2 cellular contexts compared by ENCODE assay signal in the genomic region with DNA sequence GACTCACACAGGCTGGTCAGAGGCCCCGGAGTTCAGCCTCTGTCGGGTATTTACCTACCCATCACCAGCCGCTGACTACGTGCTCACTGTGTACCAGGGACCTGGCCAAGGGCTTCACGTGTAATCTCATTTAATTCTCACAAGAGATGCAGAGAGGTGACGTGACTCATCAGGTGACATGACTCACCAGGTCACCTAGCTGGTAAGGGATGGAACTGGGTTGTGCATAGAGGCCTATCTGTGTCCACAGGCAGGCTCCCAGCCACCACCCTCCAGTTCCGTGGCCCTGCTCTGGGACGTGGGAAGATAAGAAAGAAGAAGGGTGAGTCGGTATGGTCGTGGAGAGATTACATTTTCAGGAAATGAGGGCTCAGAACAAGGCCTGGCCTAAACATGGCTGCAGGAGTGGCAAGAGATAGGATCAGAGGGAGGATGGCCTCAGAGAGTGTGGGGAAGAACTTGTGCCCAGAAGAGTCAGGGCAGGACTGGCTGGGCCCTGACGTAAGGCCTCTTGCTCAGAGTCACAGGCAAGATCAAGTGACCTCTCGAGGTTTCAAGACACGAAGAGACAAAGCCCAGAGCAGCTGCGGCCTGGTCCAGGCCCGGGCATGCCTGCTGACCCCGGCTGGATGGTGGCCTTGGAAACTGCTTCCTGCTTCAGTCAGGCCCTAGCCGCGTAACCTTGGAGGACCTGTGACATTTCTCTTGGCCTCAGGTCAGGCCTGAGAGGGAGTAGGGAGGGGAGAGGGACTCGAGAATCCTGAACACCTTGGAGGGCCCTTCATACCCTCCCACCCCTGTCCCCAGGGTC.
TF ChIP-seq lines count a peak whose summit lies in the region.

No MANE protein-coding gene starts in this region.

TF ChIP-seq in K562, 482 proteins besides CTCF, POLR2A, EP300 and RAD21 (continued from another document and continues in another):
- TF ChIP-seq, protein P1, sequence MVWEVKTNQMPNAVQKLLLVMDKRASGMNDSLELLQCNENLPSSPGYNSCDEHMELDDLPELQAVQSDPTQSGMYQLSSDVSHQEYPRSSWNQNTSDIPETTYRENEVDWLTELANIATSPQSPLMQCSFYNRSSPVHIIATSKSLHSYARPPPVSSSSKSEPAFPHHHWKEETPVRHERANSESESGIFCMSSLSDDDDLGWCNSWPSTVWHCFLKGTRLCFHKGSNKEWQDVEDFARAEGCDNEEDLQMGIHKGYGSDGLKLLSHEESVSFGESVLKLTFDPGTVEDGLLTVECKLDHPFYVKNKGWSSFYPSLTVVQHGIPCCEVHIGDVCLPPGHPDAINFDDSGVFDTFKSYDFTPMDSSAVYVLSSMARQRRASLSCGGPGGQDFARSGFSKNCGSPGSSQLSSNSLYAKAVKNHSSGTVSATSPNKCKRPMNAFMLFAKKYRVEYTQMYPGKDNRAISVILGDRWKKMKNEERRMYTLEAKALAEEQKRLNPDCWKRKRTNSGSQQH (CRISPR knock-in tag; IDR thresholded peaks at IDR 0.05) = peak; percentile 98
- peak; percentile 96 for TF ChIP-seq PTRF (tag; IDR thresholded peaks at IDR 0.05)
- TF ChIP-seq, protein P2, sequence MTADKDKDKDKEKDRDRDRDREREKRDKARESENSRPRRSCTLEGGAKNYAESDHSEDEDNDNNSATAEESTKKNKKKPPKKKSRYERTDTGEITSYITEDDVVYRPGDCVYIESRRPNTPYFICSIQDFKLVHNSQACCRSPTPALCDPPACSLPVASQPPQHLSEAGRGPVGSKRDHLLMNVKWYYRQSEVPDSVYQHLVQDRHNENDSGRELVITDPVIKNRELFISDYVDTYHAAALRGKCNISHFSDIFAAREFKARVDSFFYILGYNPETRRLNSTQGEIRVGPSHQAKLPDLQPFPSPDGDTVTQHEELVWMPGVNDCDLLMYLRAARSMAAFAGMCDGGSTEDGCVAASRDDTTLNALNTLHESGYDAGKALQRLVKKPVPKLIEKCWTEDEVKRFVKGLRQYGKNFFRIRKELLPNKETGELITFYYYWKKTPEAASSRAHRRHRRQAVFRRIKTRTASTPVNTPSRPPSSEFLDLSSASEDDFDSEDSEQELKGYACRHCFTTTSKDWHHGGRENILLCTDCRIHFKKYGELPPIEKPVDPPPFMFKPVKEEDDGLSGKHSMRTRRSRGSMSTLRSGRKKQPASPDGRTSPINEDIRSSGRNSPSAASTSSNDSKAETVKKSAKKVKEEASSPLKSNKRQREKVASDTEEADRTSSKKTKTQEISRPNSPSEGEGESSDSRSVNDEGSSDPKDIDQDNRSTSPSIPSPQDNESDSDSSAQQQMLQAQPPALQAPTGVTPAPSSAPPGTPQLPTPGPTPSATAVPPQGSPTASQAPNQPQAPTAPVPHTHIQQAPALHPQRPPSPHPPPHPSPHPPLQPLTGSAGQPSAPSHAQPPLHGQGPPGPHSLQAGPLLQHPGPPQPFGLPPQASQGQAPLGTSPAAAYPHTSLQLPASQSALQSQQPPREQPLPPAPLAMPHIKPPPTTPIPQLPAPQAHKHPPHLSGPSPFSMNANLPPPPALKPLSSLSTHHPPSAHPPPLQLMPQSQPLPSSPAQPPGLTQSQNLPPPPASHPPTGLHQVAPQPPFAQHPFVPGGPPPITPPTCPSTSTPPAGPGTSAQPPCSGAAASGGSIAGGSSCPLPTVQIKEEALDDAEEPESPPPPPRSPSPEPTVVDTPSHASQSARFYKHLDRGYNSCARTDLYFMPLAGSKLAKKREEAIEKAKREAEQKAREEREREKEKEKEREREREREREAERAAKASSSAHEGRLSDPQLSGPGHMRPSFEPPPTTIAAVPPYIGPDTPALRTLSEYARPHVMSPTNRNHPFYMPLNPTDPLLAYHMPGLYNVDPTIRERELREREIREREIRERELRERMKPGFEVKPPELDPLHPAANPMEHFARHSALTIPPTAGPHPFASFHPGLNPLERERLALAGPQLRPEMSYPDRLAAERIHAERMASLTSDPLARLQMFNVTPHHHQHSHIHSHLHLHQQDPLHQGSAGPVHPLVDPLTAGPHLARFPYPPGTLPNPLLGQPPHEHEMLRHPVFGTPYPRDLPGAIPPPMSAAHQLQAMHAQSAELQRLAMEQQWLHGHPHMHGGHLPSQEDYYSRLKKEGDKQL (CRISPR knock-in tag; IDR thresholded peaks at IDR 0.05; ENCODE audit: borderline replicate concordance) = no peak
- TF ChIP-seq NBN (IDR thresholded peaks at IDR 0.05; ENCODE audit: low read depth) = peak; percentile 99
- peak; percentile 21 for TF ChIP-seq ASH1L (IDR thresholded peaks at IDR 0.05; ENCODE audit: borderline replicate concordance, low read depth, partially characterized antibody)
- TF ChIP-seq CXXC5 (CRISPR knock-in tag; IDR thresholded peaks at IDR 0.05) = peak; percentile 99
- no peak for TF ChIP-seq HNRNPK (IDR thresholded peaks at IDR 0.05; ENCODE audit: low read depth, low read length, poor library complexity, severe bottlenecking)
- TF ChIP-seq, protein P3, sequence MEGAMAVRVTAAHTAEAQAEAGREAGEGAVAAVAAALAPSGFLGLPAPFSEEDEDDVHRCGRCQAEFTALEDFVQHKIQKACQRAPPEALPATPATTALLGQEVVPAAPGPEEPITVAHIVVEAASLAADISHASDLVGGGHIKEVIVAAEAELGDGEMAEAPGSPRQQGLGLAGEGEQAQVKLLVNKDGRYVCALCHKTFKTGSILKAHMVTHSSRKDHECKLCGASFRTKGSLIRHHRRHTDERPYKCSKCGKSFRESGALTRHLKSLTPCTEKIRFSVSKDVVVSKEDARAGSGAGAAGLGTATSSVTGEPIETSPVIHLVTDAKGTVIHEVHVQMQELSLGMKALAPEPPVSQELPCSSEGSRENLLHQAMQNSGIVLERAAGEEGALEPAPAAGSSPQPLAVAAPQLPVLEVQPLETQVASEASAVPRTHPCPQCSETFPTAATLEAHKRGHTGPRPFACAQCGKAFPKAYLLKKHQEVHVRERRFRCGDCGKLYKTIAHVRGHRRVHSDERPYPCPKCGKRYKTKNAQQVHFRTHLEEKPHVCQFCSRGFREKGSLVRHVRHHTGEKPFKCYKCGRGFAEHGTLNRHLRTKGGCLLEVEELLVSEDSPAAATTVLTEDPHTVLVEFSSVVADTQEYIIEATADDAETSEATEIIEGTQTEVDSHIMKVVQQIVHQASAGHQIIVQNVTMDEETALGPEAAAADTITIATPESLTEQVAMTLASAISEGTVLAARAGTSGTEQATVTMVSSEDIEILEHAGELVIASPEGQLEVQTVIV (CRISPR knock-in tag; IDR thresholded peaks at IDR 0.05; ENCODE audit: borderline replicate concordance) = peak; percentile 82
- TF ChIP-seq HDAC3 (IDR thresholded peaks at IDR 0.05; ENCODE audit: borderline replicate concordance, partially characterized antibody) = peak; percentile 97
- no peak for TF ChIP-seq SETDB1 (IDR thresholded peaks at IDR 0.05; ENCODE audit: low read length)
- TF ChIP-seq, protein P4, sequence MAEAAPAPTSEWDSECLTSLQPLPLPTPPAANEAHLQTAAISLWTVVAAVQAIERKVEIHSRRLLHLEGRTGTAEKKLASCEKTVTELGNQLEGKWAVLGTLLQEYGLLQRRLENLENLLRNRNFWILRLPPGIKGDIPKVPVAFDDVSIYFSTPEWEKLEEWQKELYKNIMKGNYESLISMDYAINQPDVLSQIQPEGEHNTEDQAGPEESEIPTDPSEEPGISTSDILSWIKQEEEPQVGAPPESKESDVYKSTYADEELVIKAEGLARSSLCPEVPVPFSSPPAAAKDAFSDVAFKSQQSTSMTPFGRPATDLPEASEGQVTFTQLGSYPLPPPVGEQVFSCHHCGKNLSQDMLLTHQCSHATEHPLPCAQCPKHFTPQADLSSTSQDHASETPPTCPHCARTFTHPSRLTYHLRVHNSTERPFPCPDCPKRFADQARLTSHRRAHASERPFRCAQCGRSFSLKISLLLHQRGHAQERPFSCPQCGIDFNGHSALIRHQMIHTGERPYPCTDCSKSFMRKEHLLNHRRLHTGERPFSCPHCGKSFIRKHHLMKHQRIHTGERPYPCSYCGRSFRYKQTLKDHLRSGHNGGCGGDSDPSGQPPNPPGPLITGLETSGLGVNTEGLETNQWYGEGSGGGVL (CRISPR knock-in tag; IDR thresholded peaks at IDR 0.05) = 0 out of 2 replicates have a peak, but pooled peaks have one; percentile 65

TF ChIP-seq in HepG2, 621 proteins besides CTCF, POLR2A, EP300 and RAD21 (continued from another document and continues in another):
- TF ChIP-seq, protein P5, sequence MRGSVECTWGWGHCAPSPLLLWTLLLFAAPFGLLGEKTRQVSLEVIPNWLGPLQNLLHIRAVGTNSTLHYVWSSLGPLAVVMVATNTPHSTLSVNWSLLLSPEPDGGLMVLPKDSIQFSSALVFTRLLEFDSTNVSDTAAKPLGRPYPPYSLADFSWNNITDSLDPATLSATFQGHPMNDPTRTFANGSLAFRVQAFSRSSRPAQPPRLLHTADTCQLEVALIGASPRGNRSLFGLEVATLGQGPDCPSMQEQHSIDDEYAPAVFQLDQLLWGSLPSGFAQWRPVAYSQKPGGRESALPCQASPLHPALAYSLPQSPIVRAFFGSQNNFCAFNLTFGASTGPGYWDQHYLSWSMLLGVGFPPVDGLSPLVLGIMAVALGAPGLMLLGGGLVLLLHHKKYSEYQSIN (CRISPR knock-in tag; IDR thresholded peaks at IDR 0.05; ENCODE audit: borderline replicate concordance) = no peak
- TF ChIP-seq, protein P6, sequence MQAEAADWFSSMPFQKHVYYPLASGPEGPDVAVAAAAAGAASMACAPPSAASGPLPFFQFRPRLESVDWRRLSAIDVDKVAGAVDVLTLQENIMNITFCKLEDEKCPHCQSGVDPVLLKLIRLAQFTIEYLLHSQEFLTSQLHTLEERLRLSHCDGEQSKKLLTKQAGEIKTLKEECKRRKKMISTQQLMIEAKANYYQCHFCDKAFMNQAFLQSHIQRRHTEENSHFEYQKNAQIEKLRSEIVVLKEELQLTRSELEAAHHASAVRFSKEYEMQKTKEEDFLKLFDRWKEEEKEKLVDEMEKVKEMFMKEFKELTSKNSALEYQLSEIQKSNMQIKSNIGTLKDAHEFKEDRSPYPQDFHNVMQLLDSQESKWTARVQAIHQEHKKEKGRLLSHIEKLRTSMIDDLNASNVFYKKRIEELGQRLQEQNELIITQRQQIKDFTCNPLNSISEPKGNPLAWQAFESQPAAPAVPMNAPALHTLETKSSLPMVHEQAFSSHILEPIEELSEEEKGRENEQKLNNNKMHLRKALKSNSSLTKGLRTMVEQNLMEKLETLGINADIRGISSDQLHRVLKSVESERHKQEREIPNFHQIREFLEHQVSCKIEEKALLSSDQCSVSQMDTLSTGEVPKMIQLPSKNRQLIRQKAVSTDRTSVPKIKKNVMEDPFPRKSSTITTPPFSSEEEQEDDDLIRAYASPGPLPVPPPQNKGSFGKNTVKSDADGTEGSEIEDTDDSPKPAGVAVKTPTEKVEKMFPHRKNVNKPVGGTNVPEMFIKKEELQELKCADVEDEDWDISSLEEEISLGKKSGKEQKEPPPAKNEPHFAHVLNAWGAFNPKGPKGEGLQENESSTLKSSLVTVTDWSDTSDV (CRISPR knock-in tag; IDR thresholded peaks at IDR 0.05) = no peak
- no peak; the same call in 1 of the 2 replicates for TF ChIP-seq ZNF235 (CRISPR knock-in tag; IDR thresholded peaks at IDR 0.05; ENCODE audit: borderline replicate concordance)
- TF ChIP-seq, protein P7, sequence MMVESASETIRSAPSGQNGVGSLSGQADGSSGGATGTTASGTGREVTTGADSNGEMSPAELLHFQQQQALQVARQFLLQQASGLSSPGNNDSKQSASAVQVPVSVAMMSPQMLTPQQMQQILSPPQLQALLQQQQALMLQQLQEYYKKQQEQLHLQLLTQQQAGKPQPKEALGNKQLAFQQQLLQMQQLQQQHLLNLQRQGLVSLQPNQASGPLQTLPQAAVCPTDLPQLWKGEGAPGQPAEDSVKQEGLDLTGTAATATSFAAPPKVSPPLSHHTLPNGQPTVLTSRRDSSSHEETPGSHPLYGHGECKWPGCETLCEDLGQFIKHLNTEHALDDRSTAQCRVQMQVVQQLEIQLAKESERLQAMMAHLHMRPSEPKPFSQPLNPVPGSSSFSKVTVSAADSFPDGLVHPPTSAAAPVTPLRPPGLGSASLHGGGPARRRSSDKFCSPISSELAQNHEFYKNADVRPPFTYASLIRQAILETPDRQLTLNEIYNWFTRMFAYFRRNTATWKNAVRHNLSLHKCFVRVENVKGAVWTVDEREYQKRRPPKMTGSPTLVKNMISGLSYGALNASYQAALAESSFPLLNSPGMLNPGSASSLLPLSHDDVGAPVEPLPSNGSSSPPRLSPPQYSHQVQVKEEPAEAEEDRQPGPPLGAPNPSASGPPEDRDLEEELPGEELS (CRISPR knock-in tag; IDR thresholded peaks at IDR 0.05) = peak; percentile 11; the same call in 1 of the 2 replicates
- TF ChIP-seq ZNF614 (CRISPR knock-in tag; IDR thresholded peaks at IDR 0.05; ENCODE audit: borderline replicate concordance) = 0 out of 2 replicates have a peak, but pooled peaks have one; percentile 29
- peak; percentile 28; the same call in 1 of the 2 replicates for TF ChIP-seq ZMAT3 (CRISPR knock-in tag; conservative IDR thresholded peaks at IDR 0.05)
- 0 out of 2 replicates have a peak, but pooled peaks have one; percentile 37 for TF ChIP-seq CHCHD3 (CRISPR knock-in tag; IDR thresholded peaks at IDR 0.05)
- TF ChIP-seq, protein P8, sequence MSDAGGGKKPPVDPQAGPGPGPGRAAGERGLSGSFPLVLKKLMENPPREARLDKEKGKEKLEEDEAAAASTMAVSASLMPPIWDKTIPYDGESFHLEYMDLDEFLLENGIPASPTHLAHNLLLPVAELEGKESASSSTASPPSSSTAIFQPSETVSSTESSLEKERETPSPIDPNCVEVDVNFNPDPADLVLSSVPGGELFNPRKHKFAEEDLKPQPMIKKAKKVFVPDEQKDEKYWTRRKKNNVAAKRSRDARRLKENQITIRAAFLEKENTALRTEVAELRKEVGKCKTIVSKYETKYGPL (CRISPR knock-in tag; IDR thresholded peaks at IDR 0.05) = no peak
- TF ChIP-seq ZNF44 (CRISPR knock-in tag; IDR thresholded peaks at IDR 0.05) = peak; percentile 77; the same call in 1 of the 2 replicates
- TF ChIP-seq THAP11 (CRISPR knock-in tag; IDR thresholded peaks at IDR 0.05) = no peak; the same call in none of the 2 replicates
- no peak for TF ChIP-seq MAZ (IDR thresholded peaks at IDR 0.05; ENCODE audit: borderline replicate concordance, low read depth, low read length)
- TF ChIP-seq MAZ (CRISPR knock-in tag; IDR thresholded peaks at IDR 0.05; ENCODE audit: low read depth) = peak; percentile 19; the same call in 1 of the 2 replicates
- TF ChIP-seq SOX5 (CRISPR knock-in tag; IDR thresholded peaks at IDR 0.05; ENCODE audit: borderline replicate concordance) = peak; percentile 67
- peak; percentile 54; the same call in 1 of the 2 replicates for TF ChIP-seq POLR2AphosphoS5 (IDR thresholded peaks at IDR 0.05; ENCODE audit: low read depth, low read length)
- 0 out of 2 replicates have a peak, but pooled peaks have one; percentile 15 for TF ChIP-seq MZF1 (CRISPR knock-in tag; IDR thresholded peaks at IDR 0.05; ENCODE audit: borderline replicate concordance)
- no peak for TF ChIP-seq ZFP41 (CRISPR knock-in tag; IDR thresholded peaks at IDR 0.05; ENCODE audit: borderline replicate concordance)
- TF ChIP-seq ZNF34 (CRISPR knock-in tag; IDR thresholded peaks at IDR 0.05; ENCODE audit: borderline replicate concordance) = no peak
- peak; percentile 67; the same call in 1 of the 2 replicates for TF ChIP-seq ZNF598 (CRISPR knock-in tag; IDR thresholded peaks at IDR 0.05; ENCODE audit: borderline replicate concordance)
- peak; percentile 56 for TF ChIP-seq ZSCAN29 (CRISPR knock-in tag; conservative IDR thresholded peaks at IDR 0.05)
- no peak for TF ChIP-seq ZNF883 (CRISPR knock-in tag; IDR thresholded peaks at IDR 0.05; ENCODE audit: not compliant biosample characterization)
- no peak for TF ChIP-seq ZNF777 (CRISPR knock-in tag; IDR thresholded peaks at IDR 0.05)
- TF ChIP-seq MEF2D (CRISPR knock-in tag; IDR thresholded peaks at IDR 0.05) = peak; percentile 66; the same call in 1 of the 2 replicates
- 0 out of 2 replicates have a peak, but pooled peaks have one; percentile 62 for TF ChIP-seq ERF (CRISPR knock-in tag; IDR thresholded peaks at IDR 0.05)
- TF ChIP-seq NR2F1 (CRISPR knock-in tag; IDR thresholded peaks at IDR 0.05) = peak; percentile 59 to 72
- no peak for TF ChIP-seq RBM39 (IDR thresholded peaks at IDR 0.05; ENCODE audit: low read depth, low read length, poor library complexity, severe bottlenecking)
- TF ChIP-seq ZNF839 (CRISPR knock-in tag; IDR thresholded peaks at IDR 0.05; ENCODE audit: borderline replicate concordance) = 0 out of 2 replicates have a peak, but pooled peaks have one; percentile 21
- TF ChIP-seq ZNF350 (CRISPR knock-in tag; IDR thresholded peaks at IDR 0.05; ENCODE audit: borderline replicate concordance, low read depth) = peak; percentile 57; the same call in 1 of the 2 replicates
